In genomic region chr12:107917912-107918800, GRCh38 we compare ENCODE assay signal across 8 cellular contexts.
DNase-seq lines count a peak whose midpoint lies in the region; ATAC-seq, FAIRE-seq and TF ChIP-seq lines count a peak whose summit lies in the region.

No MANE protein-coding gene starts in this region.

- no peak for FAIRE-seq in GM19239 (lab: Jason Lieb, UNC)

- H3K4me3 ChIP-seq in epithelial cell of proximal tubule (ENCODE audit: low read depth, low read length) (no peak overlapping the region), trophoblast cell (ENCODE audit: low read depth, low read length) (no peak overlapping the region)

- no peak overlapping the region for H3K4me3 Mint-ChIP-seq in activated naive CD4-positive, alpha-beta T cell treated with anti-CD3 and anti-CD28 coated beads, Interleukin-2, amount 10 ng/mL, durations not matched to agents 7 days and 5 days

- H3K79me2 ChIP-seq in trophoblast cell (ENCODE audit: control insufficient read depth, insufficient read depth, low read length, poor library complexity), result no peaks in the 10 kb centered on the region

- H3K9me3 ChIP-seq in trophoblast cell (ENCODE audit: insufficient read depth, low read depth, low read length), result peaks cover 2% of the 10 kb centered on the region

- no peak overlapping the region for H3K23ac ChIP-seq in trophoblast cell (ENCODE audit: low read length)

- H2BK5ac ChIP-seq in trophoblast cell (ENCODE audit: low read depth, low read length, poor library complexity), result no peak overlapping the region

- CTCF ChIA-PET in activated naive CD4-positive, alpha-beta T cell treated with anti-CD3 and anti-CD28 coated beads, Interleukin-2, amount 10 ng/mL, durations not matched to agents 7 days and 5 days (lab: Charles Lee), result interaction anchor here (0.8 to 1.7 kb wide), 4 partner anchors 10 to 594 kb away, joined by 3 to 7 read pairs (median 4); no protein-coding TSS in a partner anchor

- no peak overlapping the region for H3K4me2 ChIP-seq in trophoblast cell (ENCODE audit: low read length)

- H4K91ac ChIP-seq in trophoblast cell (ENCODE audit: low read depth, low read length), result no peak overlapping the region

- H3K27ac ChIP-seq in trophoblast cell (ENCODE audit: low read depth, low read length), result no peak overlapping the region

- no peak overlapping the region for H3K14ac ChIP-seq in trophoblast cell (ENCODE audit: low read length)

- no peak overlapping the region for H4K12ac ChIP-seq in trophoblast cell (ENCODE audit: low read depth, low read length)

- no peaks in the 10 kb centered on the region for H3K4me1 Mint-ChIP-seq in activated naive CD4-positive, alpha-beta T cell treated with anti-CD3 and anti-CD28 coated beads, Interleukin-2, amount 10 ng/mL, durations not matched to agents 7 days and 5 days

- H2BK120ac ChIP-seq in trophoblast cell (ENCODE audit: insufficient read depth, low read length, poor library complexity), result no peak overlapping the region

- no peaks in the 10 kb centered on the region for H3K9me3 Mint-ChIP-seq in activated naive CD4-positive, alpha-beta T cell treated with anti-CD3 and anti-CD28 coated beads, Interleukin-2, amount 10 ng/mL, durations not matched to agents 7 days and 5 days

- H3K27ac Mint-ChIP-seq in activated naive CD4-positive, alpha-beta T cell treated with anti-CD3 and anti-CD28 coated beads, Interleukin-2, amount 10 ng/mL, durations not matched to agents 7 days and 5 days, result no peak overlapping the region

- H3K36me3 ChIP-seq in trophoblast cell (ENCODE audit: control insufficient read depth in 1 of 2, insufficient read depth in 2 of 2, low read length in 2 of 2), result no peaks in the 10 kb centered on the region

- DNase-seq in AG09319 (ENCODE audit: extremely low read depth, low read depth), result no peak
- DNase-seq in GM19239 (ENCODE audit: insufficient read length, low spot score), result peak; percentile 15
- peak; percentile 28 for DNase-seq in NCI-H774 (lab: John Stamatoyannopoulos, UW)
- no peak for DNase-seq in epithelial cell of proximal tubule (ENCODE audit: low read depth)
- peak; percentile 15 to 57 for DNase-seq in trophoblast cell
- no peak for DNase-seq in activated naive CD4-positive, alpha-beta T cell treated with anti-CD3 and anti-CD28 coated beads, Interleukin-2, amount 10 ng/mL, durations not matched to agents 7 days and 5 days
- DNase-seq in stimulated activated CD4-positive, alpha-beta T cell treated with anti-CD3 and anti-CD28 coated beads, Interleukin-4, amount 100 ng/mL, for 1 hour, result no peak

- no CpG with 5 or more reads among the region's 8 CpGs for WGBS in trophoblast cell (ENCODE audit: extremely low coverage, insufficient coverage, insufficient read length)

- H3K18ac ChIP-seq in trophoblast cell (ENCODE audit: low read length), result no peak overlapping the region

- no peak overlapping the region for H2AFZ ChIP-seq in trophoblast cell (ENCODE audit: insufficient read depth, low read length, poor library complexity)

- no peak for ATAC-seq in HG02588 (IDR thresholded peaks at IDR 0.05; ENCODE audit: unreplicated experiment)

- no peaks in the 10 kb centered on the region for H3K36me3 Mint-ChIP-seq in activated naive CD4-positive, alpha-beta T cell treated with anti-CD3 and anti-CD28 coated beads, Interleukin-2, amount 10 ng/mL, durations not matched to agents 7 days and 5 days

- peak; percentile 50 for TF ChIP-seq CTCF in AG09319 (IDR thresholded peaks at IDR 0.05; ENCODE audit: low read depth, low read length)
- TF ChIP-seq CTCF in epithelial cell of proximal tubule (conservative IDR thresholded peaks at IDR 0.05; ENCODE audit: low read depth, low read length), result peak; percentile 86

- H2BK12ac ChIP-seq in trophoblast cell (ENCODE audit: low read length), result no peak overlapping the region

- H4K8ac ChIP-seq in trophoblast cell (ENCODE audit: low read depth, low read length), result no peak overlapping the region

- H3K79me1 ChIP-seq in trophoblast cell (ENCODE audit: low read length), result no peaks in the 10 kb centered on the region

- H2AK5ac ChIP-seq in trophoblast cell (ENCODE audit: low read length), result no peak overlapping the region

- H3K27me3 ChIP-seq in trophoblast cell (ENCODE audit: insufficient read depth, low read length), result no peaks in the 10 kb centered on the region

- no peak overlapping the region for H3K4ac ChIP-seq in trophoblast cell (ENCODE audit: low read depth, low read length)

- no peak overlapping the region for H3K9ac ChIP-seq in trophoblast cell (ENCODE audit: low read length)

- H3K27me3 Mint-ChIP-seq in activated naive CD4-positive, alpha-beta T cell treated with anti-CD3 and anti-CD28 coated beads, Interleukin-2, amount 10 ng/mL, durations not matched to agents 7 days and 5 days, result peaks cover 27% of the 10 kb centered on the region

- no peaks in the 10 kb centered on the region for H3K4me1 ChIP-seq in trophoblast cell (ENCODE audit: control insufficient read depth in 1 of 2, insufficient read depth in 2 of 2, low read length in 2 of 2)

Comparison
In these comparisons a context has a peak if more than half of its experiments do, and no peak if none do; other contexts are left out.
1. DNase-seq: peak in GM19239 (single experiment), NCI-H774 (single experiment) and trophoblast cell (2 of 2); none in AG09319 (single experiment), epithelial cell of proximal tubule (single experiment), activated naive CD4-positive, alpha-beta T cell treated with anti-CD3 and anti-CD28 coated beads, Interleukin-2, amount 10 ng/mL, durations not matched to agents 7 days and 5 days (single experiment) and stimulated activated CD4-positive, alpha-beta T cell treated with anti-CD3 and anti-CD28 coated beads, Interleukin-4, amount 100 ng/mL, for 1 hour (single experiment).